19 cellular contexts compared by ENCODE assay signal in the genomic region with DNA sequence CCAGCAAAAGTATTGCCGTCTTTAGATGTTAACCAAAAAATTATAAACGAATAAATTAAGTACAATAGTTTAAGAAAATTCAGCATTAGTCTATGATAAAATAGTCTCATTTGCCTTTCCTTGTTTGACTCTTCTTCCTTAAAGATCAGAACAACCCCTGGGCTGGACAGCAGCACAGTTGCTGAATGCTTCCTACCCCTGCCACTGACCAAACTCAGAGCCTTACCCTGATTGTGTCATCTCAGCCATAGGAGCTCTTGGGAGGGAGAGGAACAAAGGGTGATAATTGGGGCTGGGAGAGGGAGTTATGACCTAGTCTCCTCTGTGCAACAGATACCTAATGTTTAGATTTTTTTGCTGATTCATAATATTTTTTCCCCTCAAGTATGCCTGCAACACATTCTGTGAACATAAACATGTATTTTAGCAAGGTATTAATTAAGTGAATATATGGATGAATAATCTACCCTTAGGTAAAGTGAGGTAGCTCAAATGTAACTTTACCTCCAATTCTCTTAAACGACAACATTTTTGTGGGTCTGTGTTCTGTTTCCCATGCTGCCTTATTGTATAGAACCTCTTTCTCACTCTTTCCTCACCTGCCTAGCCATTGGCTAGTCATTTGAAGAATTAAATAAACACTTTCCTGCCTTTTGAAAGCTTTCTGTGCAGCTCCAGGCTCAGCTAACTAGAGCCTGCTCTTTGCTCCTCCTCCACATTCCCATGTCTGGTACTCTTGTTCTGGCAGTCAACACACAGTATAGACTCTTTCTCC. TPM values are rescaled to one million over a fixed set of nuclear protein-coding genes. Genes with fewer than 3 reads are reported as not detected.
A peak's percentile ranks its signal among the peaks of the same experiment; 100 is the strongest.
DNase-seq lines count a peak whose midpoint lies in the region; ATAC-seq, FAIRE-seq and TF ChIP-seq lines count a peak whose summit lies in the region.
"Had no signal": no experiment of that assay in that cellular context is flagged by ENCODE, and none has a peak within 500 bp of the region (broad histone marks: within the 10 kb centered on the region; RNA-seq: fewer than 3 reads in every experiment).

No MANE protein-coding gene starts in this region.

- no peaks in the 10 kb centered on the region for H3K9me1 ChIP-seq in IMR-90 (ENCODE audit: insufficient read depth, low read length)

- H3K4me3 ChIP-seq in IMR-90 (ENCODE audit: insufficient read depth, low read depth, low read length) (no peak overlapping the region), liver (ENCODE audit: low read depth in 1 of 3, low read length in 3 of 3) (no peak overlapping the region)
- H3K4me3 ChIP-seq: SJSA1 had no signal

- ATAC-seq in IMR-90 (ENCODE audit: low read depth) (peak; percentile 73), HG02610 (IDR thresholded peaks at IDR 0.05; ENCODE audit: unreplicated experiment) (no peak), HG02759 (IDR thresholded peaks at IDR 0.05; ENCODE audit: unreplicated experiment) (no peak)
- ATAC-seq: Right ventricle myocardium inferior had no signal

- no peak overlapping the region for H2AK5ac ChIP-seq in IMR-90 (ENCODE audit: low read depth, low read length)

- H3K9ac ChIP-seq in IMR-90 (ENCODE audit: low read depth, low read length) (no peak overlapping the region), liver (ENCODE audit: low read depth in 1 of 2, low read length in 2 of 2) (no peak overlapping the region)

- H2AK9ac ChIP-seq in IMR-90 (replicated peaks; ENCODE audit: low read depth, low read length, poor library complexity), result no peak overlapping the region

- POLR2A ChIA-PET in IMR-90 (lab: Charles Lee; ENCODE audit: unreplicated experiment), result no interaction called here

- intact Hi-C loops in IMR-90 (cut with micrococcal nuclease), result no loop called here

- WGBS in IMR-90 (ENCODE audit: extremely low coverage in 2 of 2, insufficient read length in 1 of 2), 2 experiments, result 100% methylated on average over 1 of the region's 3 CpGs; no CpG with 5 or more reads in 1 of the 2 experiments
- WGBS in liver, result 98% methylated on average over 3 of the region's 3 CpGs

- BruUV-seq in IMR-90 (replicated peaks; lab: Mats Ljungman, UMichigan), result no TSS peak

- no peak overlapping the region for H3K23ac ChIP-seq in IMR-90 (ENCODE audit: low read depth, low read length)

- no peak overlapping the region for H4K5ac ChIP-seq in IMR-90 (ENCODE audit: low read depth, low read length)

- TF ChIP-seq RAD21 in IMR-90 (IDR thresholded peaks at IDR 0.05; ENCODE audit: low read length), result no peak
- TF ChIP-seq RAD21 in liver (IDR thresholded peaks at IDR 0.05), result no peak

- no peak overlapping the region for H3K4ac ChIP-seq in IMR-90 (ENCODE audit: low read depth, low read length)

- H3K27me3 ChIP-seq in IMR-90 (ENCODE audit: control insufficient read depth, insufficient read depth, low read length), result no peaks in the 10 kb centered on the region
- no peaks in the 10 kb centered on the region for H3K27me3 ChIP-seq in liver (ENCODE audit: control insufficient read depth in 4 of 4, insufficient read depth in 4 of 4, low read length in 3 of 4)
- H3K27me3 ChIP-seq: SJSA1 had no signal

- peak; percentile 29 for FAIRE-seq in GM18507 (lab: Jason Lieb, UNC)

- DNase-seq in GM18507 (ENCODE audit: extremely low spot score, insufficient read length, low read depth) (no peak), IMR-90 (peak; percentile 38), amniotic epithelial cell (ENCODE audit: low read depth) (peak; percentile 44), islet precursor cell (no peak), GOT3 (lab: John Stamatoyannopoulos, UW) (no peak)
- DNase-seq: CD4-positive, CD25-positive, alpha-beta regulatory T cell; DMS79; H9; KG1; NCI-H1092 treated with DMSO at 0.1 percent for 48 hours; NCI-H1436 treated with DMSO at 0.1 percent for 48 hours; NCI-H1930; NCI-H524 treated with DMSO at 0.1 percent for 48 hours; OCI-M1 had no signal

- TF ChIP-seq POLR2A in IMR-90 (IDR thresholded peaks at IDR 0.05; ENCODE audit: low read depth, low read length), result no peak

- dilution Hi-C loops in IMR-90 (cut with HindIII; ENCODE audit: low sequenced_read_pairs, unreplicated experiment), result no loop called here

- H2BK120ac ChIP-seq in IMR-90 (ENCODE audit: low read depth, low read length), result no peak overlapping the region

- H3K9me3 ChIP-seq in IMR-90 (ENCODE audit: control insufficient read depth, insufficient read depth, low read length) (no peaks in the 10 kb centered on the region), liver (ENCODE audit: control insufficient read depth in 4 of 4, low read length in 3 of 4) (no peaks in the 10 kb centered on the region)
- H3K9me3 ChIP-seq: SJSA1 had no signal

- no peaks in the 10 kb centered on the region for H3K36me3 ChIP-seq in IMR-90 (ENCODE audit: control insufficient read depth, insufficient read depth, low read length)
- H3K36me3 ChIP-seq in liver (ENCODE audit: control insufficient read depth in 4 of 4, insufficient read depth in 3 of 4, low read depth in 1 of 4, low read length in 3 of 4), result peaks cover 0 to 3% (median 0%) of the 10 kb centered on the region in 4 donors
- H3K36me3 ChIP-seq: SJSA1 had no signal

- no peak overlapping the region for H3K18ac ChIP-seq in IMR-90 (ENCODE audit: low read depth, low read length)

- H3K4me1 ChIP-seq in IMR-90 (ENCODE audit: control insufficient read depth, insufficient read depth, low read length), result no peaks in the 10 kb centered on the region
- H3K4me1 ChIP-seq in liver (ENCODE audit: control insufficient read depth in 4 of 4, insufficient read depth in 4 of 4, low read length in 3 of 4), result peaks cover 0 to 10% (median 6%) of the 10 kb centered on the region in 4 donors
- H3K4me1 ChIP-seq: SJSA1 had no signal

- no peak overlapping the region for H2BK5ac ChIP-seq in IMR-90 (ENCODE audit: low read depth, low read length, poor library complexity, severe bottlenecking)

- H3K4me2 ChIP-seq in IMR-90 (ENCODE audit: low read depth, low read length), result no peak overlapping the region

- H3K14ac ChIP-seq in IMR-90 (replicated peaks; ENCODE audit: low read depth, low read length), result no peak overlapping the region

- TF ChIP-seq CTCF in IMR-90 (conservative IDR thresholded peaks at IDR 0.05; ENCODE audit: low read depth, low read length), result no peak
- TF ChIP-seq CTCF in liver (IDR thresholded peaks at IDR 0.05; ENCODE audit: low read depth, low read length, missing input control), result no peak

- no peaks in the 10 kb centered on the region for H4K20me1 ChIP-seq in IMR-90 (ENCODE audit: insufficient read depth, low read length)

- no peak overlapping the region for H3K27ac ChIP-seq in IMR-90 (ENCODE audit: insufficient read depth, low read length)
- H3K27ac ChIP-seq in liver (ENCODE audit: low read depth in 1 of 2, low read length in 2 of 2), result no peak overlapping the region
- H3K27ac ChIP-seq: SJSA1 had no signal

- H3K79me1 ChIP-seq in IMR-90 (ENCODE audit: low read depth in 1 of 2, low read length in 2 of 2), result no peaks in the 10 kb centered on the region

- H3K56ac ChIP-seq in IMR-90 (ENCODE audit: extremely low read depth, insufficient read depth, low read length), result no peak overlapping the region

- no peak overlapping the region for H4K91ac ChIP-seq in IMR-90 (ENCODE audit: insufficient read depth, low read depth, low read length)

- in situ Hi-C loops in IMR-90 (cut with MboI; ENCODE audit: low sequenced_read_pairs), result no loop called here

- no peak overlapping the region for H2AFZ ChIP-seq in IMR-90 (replicated peaks; ENCODE audit: low read length, poor library complexity)

- CTCF ChIA-PET in IMR-90 (lab: Yijun Ruan, JAX), result interaction anchor here (1.3 kb wide), 1 partner anchor 20 kb away, joined by 3 read pairs; no protein-coding TSS in a partner anchor

- no peak overlapping the region for H2BK15ac ChIP-seq in IMR-90 (ENCODE audit: low read depth, low read length)

- H4K8ac ChIP-seq in IMR-90 (ENCODE audit: low read depth in 2 of 2, low read length in 2 of 2), result no peak overlapping the region

- no peak overlapping the region for H2BK20ac ChIP-seq in IMR-90 (ENCODE audit: low read depth, low read length)

TF ChIP-seq in IMR-90, 13 proteins besides CTCF, POLR2A, EP300 and RAD21:
- TF ChIP-seq MAFK (IDR thresholded peaks at IDR 0.05; ENCODE audit: low read depth, low read length) (peak; percentile 68), RFX5 (IDR thresholded peaks at IDR 0.05; ENCODE audit: low read depth, low read length) (no peak)
TF ChIP-seq in IMR-90: peak in this region for 1.

TF ChIP-seq in liver, 16 proteins besides CTCF, POLR2A, EP300 and RAD21 (continues in another document):
- TF ChIP-seq, protein P1, sequence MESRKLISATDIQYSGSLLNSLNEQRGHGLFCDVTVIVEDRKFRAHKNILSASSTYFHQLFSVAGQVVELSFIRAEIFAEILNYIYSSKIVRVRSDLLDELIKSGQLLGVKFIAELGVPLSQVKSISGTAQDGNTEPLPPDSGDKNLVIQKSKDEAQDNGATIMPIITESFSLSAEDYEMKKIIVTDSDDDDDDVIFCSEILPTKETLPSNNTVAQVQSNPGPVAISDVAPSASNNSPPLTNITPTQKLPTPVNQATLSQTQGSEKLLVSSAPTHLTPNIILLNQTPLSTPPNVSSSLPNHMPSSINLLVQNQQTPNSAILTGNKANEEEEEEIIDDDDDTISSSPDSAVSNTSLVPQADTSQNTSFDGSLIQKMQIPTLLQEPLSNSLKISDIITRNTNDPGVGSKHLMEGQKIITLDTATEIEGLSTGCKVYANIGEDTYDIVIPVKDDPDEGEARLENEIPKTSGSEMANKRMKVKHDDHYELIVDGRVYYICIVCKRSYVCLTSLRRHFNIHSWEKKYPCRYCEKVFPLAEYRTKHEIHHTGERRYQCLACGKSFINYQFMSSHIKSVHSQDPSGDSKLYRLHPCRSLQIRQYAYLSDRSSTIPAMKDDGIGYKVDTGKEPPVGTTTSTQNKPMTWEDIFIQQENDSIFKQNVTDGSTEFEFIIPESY (IDR thresholded peaks at IDR 0.05), result no peak

RNA-seq across cellular contexts. Expression of a gene that starts 46.1 kb away (rescaled TPM):
- total RNA-seq in IMR-90 (2012; rRNA removed) (12.8 and 14.0 TPM in 2 replicates), liver (10 to 100 TPM; 16.0 to 67.0 TPM)
- polyA plus RNA-seq in IMR-90 (2012; rRNA removed) (5.6 TPM in 2 replicates), liver (10 to 100 TPM; 33.8 to 53.0 TPM)
- 4.3 and 6.0 TPM in 2 replicates for polyA plus RNA-seq in IMR-90 (2012; cell fraction: cytosol; rRNA removed)
- 2.6 and 7.4 TPM in 2 replicates for polyA plus RNA-seq in IMR-90 (2012; cell fraction: nucleus; rRNA removed; ENCODE audit: low replicate concordance)

Comparison
In these comparisons a context has a peak if more than half of its experiments do, and no peak if none do; other contexts are left out.
1. DNase-seq: peak in IMR-90 (single experiment) and amniotic epithelial cell (single experiment); none in GM18507 (single experiment), islet precursor cell (single experiment) and GOT3 (single experiment).